9 cellular contexts compared by ENCODE assay signal in the genomic region with DNA sequence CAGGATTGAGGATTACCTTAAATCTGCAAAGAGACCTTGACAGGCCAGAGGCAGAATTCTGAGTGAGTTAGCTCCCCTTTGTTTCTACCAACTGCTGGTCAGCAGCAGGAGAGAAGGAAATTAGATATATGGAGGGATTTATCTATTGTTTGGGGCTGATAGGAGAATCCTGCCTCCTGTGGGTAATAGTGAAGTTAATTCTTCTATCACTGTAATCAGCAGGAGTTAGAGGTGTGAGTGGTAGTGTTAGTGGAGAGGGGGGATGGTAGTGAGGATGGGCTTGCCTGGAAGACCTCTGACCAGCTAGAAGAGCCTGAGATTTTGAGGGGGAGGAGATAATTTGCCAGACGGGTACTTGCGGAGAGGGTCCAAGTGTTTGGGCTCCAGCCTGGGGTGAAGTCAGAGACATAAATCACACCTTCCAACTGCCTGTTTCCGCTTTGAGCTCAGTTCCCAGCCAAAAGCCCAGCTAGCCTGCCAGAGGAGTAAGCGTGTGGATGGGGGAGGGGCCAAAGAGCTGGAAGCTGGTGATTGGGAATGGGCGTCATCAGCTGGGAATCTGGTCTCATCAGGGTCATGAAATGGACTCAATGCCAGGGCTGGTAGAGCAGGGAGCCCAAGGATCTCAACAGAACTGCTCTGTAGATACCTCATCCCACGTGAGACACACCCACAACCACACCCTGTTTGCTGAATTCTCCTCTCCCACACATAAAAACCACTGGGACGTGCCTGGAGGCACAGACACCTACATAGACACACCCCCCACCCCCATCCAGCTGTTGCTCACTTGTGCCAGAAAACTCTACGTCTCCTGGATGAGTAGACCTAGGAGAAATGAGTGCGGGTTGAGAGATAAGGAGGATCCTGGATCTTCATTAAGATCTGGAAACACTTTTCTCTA. TPM values are rescaled to one million over a fixed set of nuclear protein-coding genes. Genes with fewer than 3 reads are reported as not detected.
A peak's percentile ranks its signal among the peaks of the same experiment; 100 is the strongest.
DNase-seq lines count a peak whose midpoint lies in the region; ATAC-seq and TF ChIP-seq lines count a peak whose summit lies in the region.
"Had no signal": no experiment of that assay in that cellular context is flagged by ENCODE, and none has a peak within 500 bp of the region (broad histone marks: within the 10 kb centered on the region; RNA-seq: fewer than 3 reads in every experiment).

No MANE protein-coding gene starts in this region.

- H3K9me3 ChIP-seq in HUES64 (ENCODE audit: insufficient read depth, low read depth, low read length) (no peaks in the 10 kb centered on the region), mesodermal cell (ENCODE audit: control insufficient read depth, low read length) (peaks cover 3% of the 10 kb centered on the region)

- TF ChIP-seq CTCF in coronary artery (IDR thresholded peaks at IDR 0.05) = no peak

- H3K27ac ChIP-seq in HUES64 (ENCODE audit: low read depth, low read length) (peak overlapping the region; percentile 39), coronary artery (peak overlapping the region in 1 of 2 donors; percentile 67), mesodermal cell (ENCODE audit: low read depth, low read length, severe bottlenecking) (peak overlapping the region; percentile 74)

- H3K4me1 ChIP-seq in HUES64 (ENCODE audit: insufficient read depth, low read length) = peaks cover 33% of the 10 kb centered on the region
- H3K4me1 ChIP-seq in mesodermal cell (ENCODE audit: control insufficient read depth, insufficient read depth, low read length, poor library complexity, severe bottlenecking) = peaks cover 33% of the 10 kb centered on the region

- peak; percentile 91 for DNase-seq in A172 (ENCODE audit: low spot score)
- DNase-seq in coronary artery (ENCODE audit: low spot score) = peak; percentile 84
- no peak for DNase-seq in KG1 (lab: John Stamatoyannopoulos, UW)
- DNase-seq in DMS114 treated with DMSO at 0.1 percent for 48 hours (lab: John Stamatoyannopoulos, UW; ENCODE audit: unreplicated experiment) = no peak
- DNase-seq: NK-92 treated with Interleukin-12 subunit alpha and Interleukin-12 subunit beta, amount 100 ng/mL, for 24 hours had no signal

- H3K9ac ChIP-seq in HUES64 (ENCODE audit: low read depth, low read length) = peak overlapping the region; percentile 18; the same call in 1 of the 2 replicates

- WGBS in HUES64 = 39% methylated on average over 9 of the region's 9 CpGs
- 25 to 32% methylated on average over 3 to 6 of the region's 9 CpGs for WGBS in mesodermal cell (ENCODE audit: insufficient coverage in 2 of 2), 2 experiments

- ATAC-seq in HG02870 (IDR thresholded peaks at IDR 0.05; ENCODE audit: unreplicated experiment) (no peak), GM18519 (IDR thresholded peaks at IDR 0.05; ENCODE audit: low FRiP score, unreplicated experiment) (no peak)

- H3K36me3 ChIP-seq in HUES64 (ENCODE audit: insufficient read depth, low read length) = no peaks in the 10 kb centered on the region
- no peaks in the 10 kb centered on the region for H3K36me3 ChIP-seq in mesodermal cell (ENCODE audit: control insufficient read depth, insufficient read depth, low read length)

- peaks cover 28% of the 10 kb centered on the region for H3K27me3 ChIP-seq in HUES64 (ENCODE audit: insufficient read depth, low read length)

- H3K4me3 ChIP-seq in HUES64 (ENCODE audit: low read length) = peak overlapping the region; percentile 14
- no peak overlapping the region for H3K4me3 ChIP-seq in coronary artery
- H3K4me3 ChIP-seq in mesodermal cell (ENCODE audit: extremely low read depth, insufficient read depth, low read length, poor library complexity, severe bottlenecking) = no peak overlapping the region

RNA-seq across cellular contexts. Expression of a gene that starts 13.1 kb away (rescaled TPM):
- 215 and 219 TPM in 2 replicates for total RNA-seq in A172 (2014; rRNA removed; shearing (Covaris generic))
- 25.0 TPM for polyA plus RNA-seq in HUES64 (2013, experiment 1 of 2)
- polyA plus RNA-seq in HUES64 (2013, experiment 2 of 2) = 33.9 TPM
- polyA plus RNA-seq in mesodermal cell (2013, experiment 1 of 2) = 227 TPM
- polyA plus RNA-seq in mesodermal cell (2013, experiment 2 of 2) = 182 TPM

RNA-seq across cellular contexts. Expression of a gene that starts 41.2 kb away (rescaled TPM):
- not detected in 2 replicates for total RNA-seq in A172 (2014; rRNA removed; shearing (Covaris generic))
- polyA plus RNA-seq in HUES64 (2013, experiment 1 of 2) = 0.35 TPM
- polyA plus RNA-seq in HUES64 (2013, experiment 2 of 2) = not detected
- polyA plus RNA-seq in mesodermal cell (2013, experiment 1 of 2) = not detected
- not detected for polyA plus RNA-seq in mesodermal cell (2013, experiment 2 of 2)

RNA-seq across cellular contexts. Expression of a gene that starts 47.6 kb away (rescaled TPM):
- 1.3 and 5.3 TPM in 2 replicates for total RNA-seq in A172 (2014; rRNA removed; shearing (Covaris generic))
- 15.0 TPM for polyA plus RNA-seq in HUES64 (2013, experiment 1 of 2)
- 23.6 TPM for polyA plus RNA-seq in HUES64 (2013, experiment 2 of 2)
- 24.9 TPM for polyA plus RNA-seq in mesodermal cell (2013, experiment 1 of 2)
- 22.0 TPM for polyA plus RNA-seq in mesodermal cell (2013, experiment 2 of 2)

Comparison
In these comparisons a context has a peak if more than half of its experiments do, and no peak if none do; other contexts are left out.
1. DNase-seq: peak in A172 (single experiment) and coronary artery (single experiment); none in KG1 (single experiment) and DMS114 treated with DMSO at 0.1 percent for 48 hours (single experiment).